ENCODE assay signal across 8 cellular contexts in genomic region chr14:49622022-49622607, GRCh38. TPM values are rescaled to one million over a fixed set of nuclear protein-coding genes. Genes with fewer than 3 reads are reported as not detected.
DNase-seq lines count a peak whose midpoint lies in the region; ATAC-seq and TF ChIP-seq lines count a peak whose summit lies in the region.

No MANE protein-coding gene starts in this region.

- peak overlapping the region; percentile 96 for H3K4me3 Mint-ChIP-seq in activated CD4-positive, alpha-beta memory T cell treated with anti-CD3 and anti-CD28 coated beads for 36 hours
- peak overlapping the region; percentile 93 to 96 for H3K4me3 Mint-ChIP-seq in stimulated activated naive CD8-positive, alpha-beta T cell treated with anti-CD3 and anti-CD28 coated beads, Interleukin-15, amount 100 ng/mL, for 72 hours

- POLR2A ChIA-PET in activated CD4-positive, alpha-beta memory T cell treated with anti-CD3 and anti-CD28 coated beads for 36 hours (lab: Charles Lee): interaction anchor here (0.8 to 3.5 kb wide), 8 partner anchors 11 to 378 kb away, joined by 3 to 102 read pairs (median 20); partner anchors contain the start of genes DNAAF2, KLHDC2, LRR1 and RPS29
- POLR2A ChIA-PET in GM10248 (lab: Yijun Ruan, JAX): interaction anchor here (1.1 to 2.5 kb wide), 5 partner anchors 9 to 173 kb away, joined by 3 to 16 read pairs (median 7); partner anchors contain the start of genes DNAAF2 and RPS29

- no peak for ATAC-seq in stimulated activated naive CD8-positive, alpha-beta T cell treated with anti-CD3 and anti-CD28 coated beads, Interleukin-15, amount 100 ng/mL, for 72 hours

- intact Hi-C loops in activated CD4-positive, alpha-beta memory T cell treated with anti-CD3 and anti-CD28 coated beads for 36 hours (cut with micrococcal nuclease): loop anchor here (5.0 kb wide), 2 partner anchors 160 to 440 kb away; no protein-coding TSS in a partner anchor

- peaks cover 52% of the 10 kb centered on the region for H3K36me3 Mint-ChIP-seq in activated CD4-positive, alpha-beta memory T cell treated with anti-CD3 and anti-CD28 coated beads for 36 hours

- peaks cover 42% of the 10 kb centered on the region for H3K4me1 Mint-ChIP-seq in activated CD4-positive, alpha-beta memory T cell treated with anti-CD3 and anti-CD28 coated beads for 36 hours (ENCODE audit: low read depth)
- H3K4me1 Mint-ChIP-seq in stimulated activated naive CD8-positive, alpha-beta T cell treated with anti-CD3 and anti-CD28 coated beads, Interleukin-15, amount 100 ng/mL, for 72 hours: peaks cover 54% of the 10 kb centered on the region

- no peaks in the 10 kb centered on the region for H3K27me3 Mint-ChIP-seq in activated CD4-positive, alpha-beta memory T cell treated with anti-CD3 and anti-CD28 coated beads for 36 hours
- H3K27me3 Mint-ChIP-seq in stimulated activated naive CD8-positive, alpha-beta T cell treated with anti-CD3 and anti-CD28 coated beads, Interleukin-15, amount 100 ng/mL, for 72 hours: no peaks in the 10 kb centered on the region

- no peaks in the 10 kb centered on the region for H3K9me3 Mint-ChIP-seq in activated CD4-positive, alpha-beta memory T cell treated with anti-CD3 and anti-CD28 coated beads for 36 hours
- H3K9me3 Mint-ChIP-seq in stimulated activated naive CD8-positive, alpha-beta T cell treated with anti-CD3 and anti-CD28 coated beads, Interleukin-15, amount 100 ng/mL, for 72 hours: no peaks in the 10 kb centered on the region

- TF ChIP-seq CTCF in GM10248 (IDR thresholded peaks at IDR 0.05; ENCODE audit: control extremely low read depth, extremely low read depth, low read depth, missing control alignments): no peak

- peak overlapping the region; percentile 96 for H3K27ac Mint-ChIP-seq in activated CD4-positive, alpha-beta memory T cell treated with anti-CD3 and anti-CD28 coated beads for 36 hours
- H3K27ac Mint-ChIP-seq in stimulated activated naive CD8-positive, alpha-beta T cell treated with anti-CD3 and anti-CD28 coated beads, Interleukin-15, amount 100 ng/mL, for 72 hours: peak overlapping the region; percentile 78 to 99

- CTCF ChIA-PET in activated CD4-positive, alpha-beta memory T cell treated with anti-CD3 and anti-CD28 coated beads for 36 hours (lab: Charles Lee): interaction anchor here (2.3 to 7.1 kb wide), 6 partner anchors 11 to 240 kb away, joined by 8 to 100 read pairs (median 12); partner anchors contain the start of genes DNAAF2, LRR1, NEMF and RPS29
- CTCF ChIA-PET in GM10248 (lab: Yijun Ruan, JAX): interaction anchor here (1.9 to 7.5 kb wide), 3 partner anchors 12 to 35 kb away, joined by 9 to 76 read pairs (median 13); partner anchors contain the start of genes DNAAF2, LRR1 and RPS29

- DNase-seq in NCI-H82 (lab: John Stamatoyannopoulos, UW) (peak; percentile 14), NCI-H82 treated with DMSO at 0.1 percent for 48 hours (lab: John Stamatoyannopoulos, UW; ENCODE audit: unreplicated experiment) (no peak), NCI-H2029 treated with DMSO at 0.1 percent for 48 hours (lab: John Stamatoyannopoulos, UW) (no peak), GM10248 (ENCODE audit: extremely low spot score) (no peak), DMS153 (lab: John Stamatoyannopoulos, UW) (no peak)
- no peak for DNase-seq in activated CD4-positive, alpha-beta memory T cell treated with anti-CD3 and anti-CD28 coated beads for 36 hours
- DNase-seq in stimulated activated naive CD8-positive, alpha-beta T cell treated with anti-CD3 and anti-CD28 coated beads, Interleukin-15, amount 100 ng/mL, for 72 hours: no peak

- H3K4me3 ChIP-seq in iPS-11a (ENCODE audit: low read depth, low read length): peak overlapping the region; percentile 99

RNA-seq across cellular contexts. Expression of gene MGAT2, which starts 1.5 kb away (rescaled TPM):
- 10 to 100 TPM; 40.4 to 43.7 TPM for total RNA-seq in activated CD4-positive, alpha-beta memory T cell treated with anti-CD3 and anti-CD28 coated beads for 36 hours

RNA-seq across cellular contexts. Expression of gene RPL36AL, which starts 1.7 kb away (rescaled TPM):
- total RNA-seq in activated CD4-positive, alpha-beta memory T cell treated with anti-CD3 and anti-CD28 coated beads for 36 hours: 100 to 1,000 TPM; 314 to 320 TPM

RNA-seq across cellular contexts. Expression of gene DNAAF2, which starts 12.9 kb away (rescaled TPM):
- total RNA-seq in activated CD4-positive, alpha-beta memory T cell treated with anti-CD3 and anti-CD28 coated beads for 36 hours: 10 to 100 TPM in 1 of 2 experiments, 1 to 10 TPM in 1; 9.9 to 10.4 TPM

RNA-seq across cellular contexts. Expression of gene LRR1, which starts 23.4 kb away (rescaled TPM):
- total RNA-seq in activated CD4-positive, alpha-beta memory T cell treated with anti-CD3 and anti-CD28 coated beads for 36 hours: 10 to 100 TPM; 51.8 to 52.0 TPM

RNA-seq across cellular contexts. Expression of gene RPS29, which starts 35.9 kb away (rescaled TPM):
- total RNA-seq in activated CD4-positive, alpha-beta memory T cell treated with anti-CD3 and anti-CD28 coated beads for 36 hours: 1,000 to 10,000 TPM; 2,029 to 2,157 TPM
